8 cellular contexts compared by ENCODE assay signal in genomic region chr1:1780598-1781525, GRCh38. TPM values are rescaled to one million over a fixed set of nuclear protein-coding genes. Genes with fewer than 3 reads are reported as not detected.
DNase-seq lines count a peak whose midpoint lies in the region; ATAC-seq and TF ChIP-seq lines count a peak whose summit lies in the region.

No MANE protein-coding gene starts in this region.

- H3K27ac Mint-ChIP-seq in activated CD8-positive, alpha-beta memory T cell treated with anti-CD3 and anti-CD28 coated beads, Interleukin-2, amount 10 ng/mL, durations not matched to agents 7 days and 5 days, result peak overlapping the region; percentile 98
- peak overlapping the region; percentile 99 for H3K27ac Mint-ChIP-seq in WTC11

- TF ChIP-seq CTCF in WTC11 (IDR thresholded peaks at IDR 0.05), result no peak
- TF ChIP-seq CTCF in suprapubic skin (IDR thresholded peaks at IDR 0.05), result no peak
- TF ChIP-seq CTCF in GM10266 (IDR thresholded peaks at IDR 0.05; ENCODE audit: control insufficient read depth, insufficient read depth, low read depth, missing control alignments), result no peak

- H3K4me3 Mint-ChIP-seq in activated CD8-positive, alpha-beta memory T cell treated with anti-CD3 and anti-CD28 coated beads, Interleukin-2, amount 10 ng/mL, durations not matched to agents 7 days and 5 days, result peak overlapping the region; percentile 74
- H3K4me3 Mint-ChIP-seq in WTC11, result peak overlapping the region; percentile 81

- H3K4me1 ChIP-seq in iPS-20b (ENCODE audit: insufficient read depth, low read length) (peaks cover 32% of the 10 kb centered on the region; the same call in 1 of the 2 replicates), suprapubic skin (peaks cover 75% of the 10 kb centered on the region)

- H3K9me3 Mint-ChIP-seq in activated CD8-positive, alpha-beta memory T cell treated with anti-CD3 and anti-CD28 coated beads, Interleukin-2, amount 10 ng/mL, durations not matched to agents 7 days and 5 days (ENCODE audit: low read depth), result no peaks in the 10 kb centered on the region
- H3K9me3 Mint-ChIP-seq in WTC11, result no peaks in the 10 kb centered on the region

- H3K27me3 ChIP-seq in iPS-20b (ENCODE audit: insufficient read depth, low read length) (no peaks in the 10 kb centered on the region), suprapubic skin (no peaks in the 10 kb centered on the region), MG63 (no peaks in the 10 kb centered on the region)

- POLR2A ChIA-PET in WTC11 (lab: Charles Lee), result interaction anchor here (0.7 to 1.0 kb wide), 3 partner anchors 14 to 128 kb away, joined by 3 to 7 read pairs (median 3); no protein-coding TSS in a partner anchor

- ATAC-seq in activated CD8-positive, alpha-beta memory T cell treated with anti-CD3 and anti-CD28 coated beads, Interleukin-2, amount 10 ng/mL, durations not matched to agents 7 days and 5 days, result no peak
- no peak for ATAC-seq in WTC11

- H3K4me3 ChIP-seq in iPS-20b (ENCODE audit: low read length) (peak overlapping the region; percentile 75; the same call in 1 of the 2 replicates), suprapubic skin (no peak overlapping the region), MG63 (no peak overlapping the region)

- H3K9me3 ChIP-seq in iPS-20b (ENCODE audit: insufficient read depth, low read depth, low read length) (no peaks in the 10 kb centered on the region), suprapubic skin (no peaks in the 10 kb centered on the region), MG63 (no peaks in the 10 kb centered on the region)

- no peak for TF ChIP-seq POLR2A in suprapubic skin (IDR thresholded peaks at IDR 0.05)

- 74% methylated on average over 7 of the region's 7 CpGs for WGBS in suprapubic skin

- H3K27me3 Mint-ChIP-seq in activated CD8-positive, alpha-beta memory T cell treated with anti-CD3 and anti-CD28 coated beads, Interleukin-2, amount 10 ng/mL, durations not matched to agents 7 days and 5 days, result no peaks in the 10 kb centered on the region
- no peaks in the 10 kb centered on the region for H3K27me3 Mint-ChIP-seq in WTC11 (ENCODE audit: low read depth)

- peaks cover 56% of the 10 kb centered on the region for H3K4me1 Mint-ChIP-seq in activated CD8-positive, alpha-beta memory T cell treated with anti-CD3 and anti-CD28 coated beads, Interleukin-2, amount 10 ng/mL, durations not matched to agents 7 days and 5 days
- peaks cover 48% of the 10 kb centered on the region for H3K4me1 Mint-ChIP-seq in WTC11

- CTCF ChIA-PET in activated CD8-positive, alpha-beta memory T cell treated with anti-CD3 and anti-CD28 coated beads, Interleukin-2, amount 10 ng/mL, durations not matched to agents 7 days and 5 days (lab: Charles Lee), result interaction anchor here (0.7 to 2.7 kb wide), 10 partner anchors 8 to 264 kb away, joined by 3 to 27 read pairs (median 4); partner anchors contain the start of gene CDK11A
- CTCF ChIA-PET in WTC11 (lab: Charles Lee), result interaction anchor here (0.5 to 2.8 kb wide), 8 partner anchors 8 to 263 kb away, joined by 3 to 30 read pairs (median 9); no protein-coding TSS in a partner anchor

- H3K36me3 ChIP-seq in iPS-20b (ENCODE audit: insufficient read depth, low read depth, low read length), result peaks cover 13% of the 10 kb centered on the region
- H3K36me3 ChIP-seq in suprapubic skin, result peaks cover 14% of the 10 kb centered on the region
- H3K36me3 ChIP-seq in MG63, result peaks cover 26% of the 10 kb centered on the region

- no peak for DNase-seq in activated CD8-positive, alpha-beta memory T cell treated with anti-CD3 and anti-CD28 coated beads, Interleukin-2, amount 10 ng/mL, durations not matched to agents 7 days and 5 days
- DNase-seq in activated CD8-positive, alpha-beta memory T cell treated with anti-CD3 and anti-CD28 coated beads, Interleukin-2, amount 50 U/mL, for 48 hours, result no peak
- DNase-seq in WTC11 (ENCODE audit: low spot score) (no peak), suprapubic skin (ENCODE audit: low spot score in 2 of 2) (no peak), GM10266 (ENCODE audit: extremely low spot score) (no peak), iPS-NIHi7 (ENCODE audit: extremely low spot score) (no peak), MG63 (no peak)

- peaks cover 4% of the 10 kb centered on the region for H3K36me3 Mint-ChIP-seq in activated CD8-positive, alpha-beta memory T cell treated with anti-CD3 and anti-CD28 coated beads, Interleukin-2, amount 10 ng/mL, durations not matched to agents 7 days and 5 days
- peaks cover 6% of the 10 kb centered on the region for H3K36me3 Mint-ChIP-seq in WTC11

- H3K27ac ChIP-seq in iPS-20b (ENCODE audit: low read length), result peak overlapping the region; percentile 89
- peak overlapping the region; percentile 96 for H3K27ac ChIP-seq in suprapubic skin

- no peak for TF ChIP-seq EP300 in suprapubic skin (IDR thresholded peaks at IDR 0.05)

- peak overlapping the region; percentile 79; the same call in 1 of the 2 replicates for H3K9ac ChIP-seq in iPS-20b (ENCODE audit: low read depth, low read length)

TF ChIP-seq in WTC11, 78 proteins besides CTCF, POLR2A, EP300 and RAD21:
- TF ChIP-seq ZNF423 (CRISPR knock-in tag; IDR thresholded peaks at IDR 0.05) (no peak), FOXK1 (CRISPR knock-in tag; IDR thresholded peaks at IDR 0.05) (no peak), MLX (CRISPR knock-in tag; IDR thresholded peaks at IDR 0.05) (no peak)

RNA-seq across cellular contexts. Expression of gene NADK, which starts 2.6 kb away (rescaled TPM):
- 100 to 1,000 TPM in 1 of 2 experiments, 10 to 100 TPM in 1; 97.9 to 100 TPM for total RNA-seq in activated CD8-positive, alpha-beta memory T cell treated with anti-CD3 and anti-CD28 coated beads, Interleukin-2, amount 10 ng/mL, durations not matched to agents 7 days and 5 days
- total RNA-seq in WTC11 (2021) (106 to 124 TPM (median 119 TPM) in 3 replicates), suprapubic skin (10 to 100 TPM; 55.5 to 78.3 (median 64.1) TPM)
- 37.8 and 61.4 TPM in 2 replicates for total RNA-seq in MG63 (2014; rRNA removed; shearing (Covaris generic); ENCODE audit: low replicate concordance)

RNA-seq across cellular contexts. Expression of gene CDK11A, which starts 56.7 kb away (rescaled TPM):
- total RNA-seq in activated CD8-positive, alpha-beta memory T cell treated with anti-CD3 and anti-CD28 coated beads, Interleukin-2, amount 10 ng/mL, durations not matched to agents 7 days and 5 days, result 100 to 1,000 TPM in 1 of 2 experiments, 10 to 100 TPM in 1; 80.5 to 100 TPM
- total RNA-seq in WTC11 (2021), result 47.8 to 54.7 TPM (median 52.0 TPM) in 3 replicates
- total RNA-seq in suprapubic skin, result 100 to 1,000 TPM in 1 of 4 donors, 10 to 100 TPM in 3; 23.6 to 136 (median 53.4) TPM
- 9.6 and 11.1 TPM in 2 replicates for total RNA-seq in MG63 (2014; rRNA removed; shearing (Covaris generic); ENCODE audit: low replicate concordance)
